In genomic region chr18:44679912-44680270, GRCh38 we compare ENCODE assay signal across 8 cellular contexts. TPM values are rescaled to one million over a fixed set of nuclear protein-coding genes. Genes with fewer than 3 reads are reported as not detected.
A peak's percentile ranks its signal among the peaks of the same experiment; 100 is the strongest.
DNase-seq lines count a peak whose midpoint lies in the region; ATAC-seq and TF ChIP-seq lines count a peak whose summit lies in the region.

No MANE protein-coding gene starts in this region.

- ATAC-seq in GM21447 (IDR thresholded peaks at IDR 0.05; ENCODE audit: unreplicated experiment) = no peak

- H2AFZ ChIP-seq in GM23248 (peak overlapping the region; percentile 84), parathyroid adenoma (peak overlapping the region; percentile 94)

- H3K4me2 ChIP-seq in GM23248 (ENCODE audit: unreplicated experiment) (peak overlapping the region; percentile 87), parathyroid adenoma (ENCODE audit: low read length) (peak overlapping the region; percentile 84)

- no peaks in the 10 kb centered on the region for H3K9me2 ChIP-seq in GM23248 (ENCODE audit: insufficient read depth)

- POLR2A ChIA-PET in CD4-positive, alpha-beta memory T cell (lab: Charles Lee; ENCODE audit: partially characterized antibody) = interaction anchor here (0.6 kb wide), 1 partner anchor 48 kb away, joined by 3 read pairs; no protein-coding TSS in a partner anchor

- in situ Hi-C loops in GM23248 (cut with MboI) = loop anchor here (10.0 kb wide), 2 partner anchors 215 to 535 kb away; no protein-coding TSS in a partner anchor

- H3K4me1 ChIP-seq in CD4-positive, alpha-beta memory T cell (ENCODE audit: insufficient read depth, low read length) = peaks cover 11% of the 10 kb centered on the region
- H3K4me1 ChIP-seq in GM23248 (ENCODE audit: insufficient read depth) = peaks cover 22% of the 10 kb centered on the region
- H3K4me1 ChIP-seq in parathyroid adenoma = peaks cover 23% of the 10 kb centered on the region

- H3K27me3 Mint-ChIP-seq in CD4-positive, alpha-beta memory T cell = peaks cover 14 to 18% of the 10 kb centered on the region in 2 donors
- peaks cover 18% of the 10 kb centered on the region for H3K27me3 Mint-ChIP-seq in activated naive CD4-positive, alpha-beta T cell treated with anti-CD3 and anti-CD28 coated beads, Interleukin-2, amount 10 ng/mL, durations not matched to agents 7 days and 5 days

- H3K79me2 ChIP-seq in GM23248 (ENCODE audit: insufficient read depth) = peaks cover 24% of the 10 kb centered on the region; the same call in 1 of the 2 replicates
- H3K79me2 ChIP-seq in parathyroid adenoma = peaks cover 9% of the 10 kb centered on the region

- peaks cover 7% of the 10 kb centered on the region; the same call in 1 of the 2 replicates for H3F3A ChIP-seq in GM23248 (ENCODE audit: insufficient read depth)

- no peak overlapping the region for H3K27ac ChIP-seq in CD4-positive, alpha-beta memory T cell (ENCODE audit: low read depth, low read length)
- H3K27ac ChIP-seq in GM23248 (no peak overlapping the region), parathyroid adenoma (peak overlapping the region; percentile 92)

- H3K4me1 Mint-ChIP-seq in CD4-positive, alpha-beta memory T cell = peaks cover 0 to 8% (median 3%) of the 10 kb centered on the region in 4 donors
- H3K4me1 Mint-ChIP-seq in activated naive CD4-positive, alpha-beta T cell treated with anti-CD3 and anti-CD28 coated beads, Interleukin-2, amount 10 ng/mL, durations not matched to agents 7 days and 5 days = peaks cover 2% of the 10 kb centered on the region

- no peak overlapping the region for H3K4me3 ChIP-seq in CD4-positive, alpha-beta memory T cell (ENCODE audit: low read length in 2 of 2)
- H3K4me3 ChIP-seq in GM23248 = peak overlapping the region; percentile 91
- H3K4me3 ChIP-seq in parathyroid adenoma (ENCODE audit: low read depth, low read length) = no peak overlapping the region

- H3K9me3 Mint-ChIP-seq in CD4-positive, alpha-beta memory T cell = no peaks in the 10 kb centered on the region
- H3K9me3 Mint-ChIP-seq in activated naive CD4-positive, alpha-beta T cell treated with anti-CD3 and anti-CD28 coated beads, Interleukin-2, amount 10 ng/mL, durations not matched to agents 7 days and 5 days = no peaks in the 10 kb centered on the region

- H3K27me3 ChIP-seq in CD4-positive, alpha-beta memory T cell (ENCODE audit: insufficient read depth, low read length) = peaks cover 6% of the 10 kb centered on the region
- H3K27me3 ChIP-seq in GM23248 (replicated peaks; ENCODE audit: insufficient read depth) (no peaks in the 10 kb centered on the region), parathyroid adenoma (ENCODE audit: control insufficient read depth, insufficient read depth, low read length) (no peaks in the 10 kb centered on the region)

- no peak for TF ChIP-seq CTCF in parathyroid adenoma (IDR thresholded peaks at IDR 0.05)

- 1 to 3% methylated on average over 30 to 37 of the region's 41 CpGs for WGBS in GM23248 (ENCODE audit: low coverage in 1 of 2, low lambda C conversion rate in 2 of 2, missing lambda C conversion rate in 2 of 2), 2 experiments

- H3K9me3 ChIP-seq in CD4-positive, alpha-beta memory T cell (ENCODE audit: control insufficient read depth in 1 of 2, low read length in 2 of 2) = no peaks in the 10 kb centered on the region
- H3K9me3 ChIP-seq in GM23248 (ENCODE audit: low read depth) (no peaks in the 10 kb centered on the region), parathyroid adenoma (ENCODE audit: control insufficient read depth, low read length) (no peaks in the 10 kb centered on the region)

- intact Hi-C loops in CD4-positive, alpha-beta memory T cell (cut with micrococcal nuclease) = loop anchor here (1.0 to 10.0 kb wide), 3 partner anchors 47 to 705 kb away; no protein-coding TSS in a partner anchor
- intact Hi-C loops in cardiac septum (cut with DNase I) = loop anchor here (2.0 to 10.0 kb wide), 7 partner anchors 42 to 705 kb away; no protein-coding TSS in a partner anchor

- H4K20me1 ChIP-seq in GM23248 (ENCODE audit: insufficient read depth) = no peaks in the 10 kb centered on the region

- H3K36me3 Mint-ChIP-seq in CD4-positive, alpha-beta memory T cell = no peaks in the 10 kb centered on the region
- peaks cover 6% of the 10 kb centered on the region for H3K36me3 Mint-ChIP-seq in activated naive CD4-positive, alpha-beta T cell treated with anti-CD3 and anti-CD28 coated beads, Interleukin-2, amount 10 ng/mL, durations not matched to agents 7 days and 5 days

- DNase-seq in CD4-positive, alpha-beta memory T cell = peak in 4 of 5 donors; percentile 9 to 24 (median 12)
- peak; percentile 81 for DNase-seq in GM23248
- peak; percentile 42 for DNase-seq in NCI-H446 treated with DMSO at 0.1 percent for 48 hours (lab: John Stamatoyannopoulos, UW)
- DNase-seq in activated naive CD4-positive, alpha-beta T cell treated with anti-CD3 and anti-CD28 coated beads, Interleukin-2, amount 10 ng/mL, durations not matched to agents 7 days and 5 days = peak; percentile 46
- peak; percentile 77 for DNase-seq in cardiac septum (ENCODE audit: low spot score)
- DNase-seq in central memory CD4-positive, alpha-beta T cell = no peak

- no peak overlapping the region for H3K27ac Mint-ChIP-seq in CD4-positive, alpha-beta memory T cell
- no peak overlapping the region for H3K27ac Mint-ChIP-seq in activated naive CD4-positive, alpha-beta T cell treated with anti-CD3 and anti-CD28 coated beads, Interleukin-2, amount 10 ng/mL, durations not matched to agents 7 days and 5 days

- no peaks in the 10 kb centered on the region for H3K36me3 ChIP-seq in CD4-positive, alpha-beta memory T cell (ENCODE audit: insufficient read depth, low read length)
- H3K36me3 ChIP-seq in GM23248 (ENCODE audit: low read depth) (no peaks in the 10 kb centered on the region), parathyroid adenoma (ENCODE audit: control insufficient read depth, insufficient read depth, low read length) (no peaks in the 10 kb centered on the region)

- peak overlapping the region; percentile 90 for H3K9ac ChIP-seq in GM23248
- H3K9ac ChIP-seq in parathyroid adenoma = no peak overlapping the region

- CTCF ChIA-PET in CD4-positive, alpha-beta memory T cell (lab: Charles Lee; ENCODE audit: partially characterized antibody) = interaction anchor here (1.4 to 1.8 kb wide), 4 partner anchors 15 to 533 kb away, joined by 4 to 18 read pairs (median 9); no protein-coding TSS in a partner anchor
- CTCF ChIA-PET in activated naive CD4-positive, alpha-beta T cell treated with anti-CD3 and anti-CD28 coated beads, Interleukin-2, amount 10 ng/mL, durations not matched to agents 7 days and 5 days (lab: Charles Lee) = interaction anchor here (1.8 kb wide), 1 partner anchor 533 kb away, joined by 9 read pairs; no protein-coding TSS in a partner anchor

- H3K4me3 Mint-ChIP-seq in CD4-positive, alpha-beta memory T cell = peak overlapping the region; percentile 77 to 85 (median 80)
- peak overlapping the region; percentile 70 for H3K4me3 Mint-ChIP-seq in activated naive CD4-positive, alpha-beta T cell treated with anti-CD3 and anti-CD28 coated beads, Interleukin-2, amount 10 ng/mL, durations not matched to agents 7 days and 5 days

RNA-seq across cellular contexts. Expression of gene SETBP1, which starts 0.8 kb away (rescaled TPM):
- total RNA-seq in CD4-positive, alpha-beta memory T cell = under 1 TPM; 0.03 to 0.09 TPM
- under 1 TPM in 1 of 2 donors, not detected in 1; 0.21 TPM for polyA plus RNA-seq in CD4-positive, alpha-beta memory T cell
- total RNA-seq in GM23248 (2014; rRNA removed; shearing (Covaris generic)) = 4.1 and 5.2 TPM in 2 replicates
- polyA plus RNA-seq in GM23248 (2016; fragmentation: Nextera tagmentation; extraction: Ambion mirVana) = 0.91 and 1.3 TPM in 2 replicates
- 15.5 TPM for total RNA-seq in cardiac septum
